In the genomic region with DNA sequence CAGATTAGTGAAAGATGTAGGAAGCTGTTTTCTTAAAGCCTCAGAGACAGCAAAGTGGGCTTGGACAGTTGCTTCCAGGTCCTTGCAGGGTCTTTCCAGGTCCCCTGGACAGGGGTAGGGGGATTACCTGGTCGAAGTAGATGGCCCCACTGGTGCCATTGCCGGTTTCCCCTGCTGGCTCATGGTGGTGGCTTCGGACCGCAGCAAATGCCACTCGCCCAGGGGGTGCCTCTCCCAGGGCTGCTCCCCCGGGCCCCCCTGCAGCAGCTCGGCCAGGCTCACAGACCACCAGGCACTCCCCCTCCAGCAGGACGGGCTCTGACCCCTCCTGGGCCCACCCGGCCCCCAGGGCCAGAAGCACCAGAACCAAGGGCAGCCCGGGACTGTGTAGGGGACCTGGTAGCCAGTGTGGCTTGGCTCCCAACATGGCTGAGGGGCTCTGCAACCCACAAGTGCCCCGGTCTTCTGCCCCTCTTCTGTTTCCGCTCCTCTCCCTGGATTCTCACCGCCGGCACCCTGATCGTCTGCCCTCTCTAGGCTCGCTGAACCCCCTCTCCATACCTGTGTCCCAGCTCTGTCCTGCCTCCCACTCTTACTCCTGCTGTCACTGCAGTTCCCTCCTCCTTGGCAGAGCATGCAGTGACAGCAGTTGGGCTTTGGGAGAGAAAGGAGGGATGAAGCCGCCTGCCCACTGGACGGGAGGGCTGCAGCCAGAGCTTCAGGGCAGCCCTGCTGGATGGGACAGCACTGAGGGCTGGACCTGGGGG, we compare ENCODE assay signal across 8 cellular contexts. TPM values are rescaled to one million over a fixed set of nuclear protein-coding genes. Genes with fewer than 3 reads are reported as not detected.
A peak's percentile ranks its signal among the peaks of the same experiment; 100 is the strongest.
DNase-seq lines count a peak whose midpoint lies in the region; ATAC-seq, FAIRE-seq and TF ChIP-seq lines count a peak whose summit lies in the region.

No MANE protein-coding gene starts in this region.

- WGBS in H1 (ENCODE audit: extremely low coverage in 1 of 2, insufficient coverage in 1 of 2, insufficient read length in 1 of 2, insufficient replicate concordance in 2 of 2, low coverage in 1 of 2, low lambda C conversion rate in 2 of 2, missing lambda C conversion rate in 1 of 2), 2 experiments = 87% methylated on average over 13 of the region's 18 CpGs; no CpG with 5 or more reads in 1 of the 2 experiments

- H2BK5ac ChIP-seq in H1 (ENCODE audit: low read depth, low read length) = no peak overlapping the region

- H3K14ac ChIP-seq in H1 (ENCODE audit: insufficient read length) = no peak overlapping the region

- peaks cover 0 to 34% (median 7%) of the 10 kb centered on the region in 3 donors for H3K36me3 Mint-ChIP-seq in CD8-positive, alpha-beta memory T cell
- H3K36me3 Mint-ChIP-seq in osteocyte (ENCODE audit: unreplicated experiment) = peaks cover 13% of the 10 kb centered on the region

- no peak overlapping the region for H3K4ac ChIP-seq in H1 (replicated peaks; ENCODE audit: insufficient read length, low read depth, low read length)

- no peaks in the 10 kb centered on the region for H3K27me3 ChIP-seq in CD8-positive, alpha-beta memory T cell (ENCODE audit: insufficient read depth, low read length, poor library complexity, severe bottlenecking)
- no peaks in the 10 kb centered on the region for H3K27me3 ChIP-seq in PC-3 (ENCODE audit: low read length)
- H3K27me3 ChIP-seq in H1 (replicated peaks in 1 of 4; ENCODE audit: control insufficient read depth in 3 of 4, extremely low read depth in 1 of 4, insufficient read depth in 3 of 4, low read length in 3 of 4) = peaks cover 0 to 17% (median 1%) of the 10 kb centered on the region in 4 experiments; a peak in 3 of 7 replicates

- no peak overlapping the region for H3K23ac ChIP-seq in H1 (ENCODE audit: insufficient read length)

- H2BK12ac ChIP-seq in H1 (ENCODE audit: low read depth, low read length) = no peak overlapping the region; the same call in 1 of the 2 replicates

- H2AFZ ChIP-seq in PC-3 (ENCODE audit: low read length) (no peak overlapping the region), H1 (ENCODE audit: low read length) (no peak overlapping the region)

- peak overlapping the region; percentile 95 for H3K9ac ChIP-seq in PC-3 (ENCODE audit: low read length)
- no peak overlapping the region for H3K9ac ChIP-seq in H1 (replicated peaks in 1 of 4; ENCODE audit: extremely low read depth in 1 of 4, low read depth in 3 of 4, low read length in 3 of 4)

- no peaks in the 10 kb centered on the region for H3F3A ChIP-seq in PC-3 (ENCODE audit: low read length, unreplicated experiment)

- H4K20me1 ChIP-seq in PC-3 (ENCODE audit: low read length) (no peaks in the 10 kb centered on the region), H1 (replicated peaks in 1 of 2; ENCODE audit: control insufficient read depth in 1 of 2, insufficient read depth in 2 of 2, low read length in 2 of 2) (peaks cover 0 to 3% of the 10 kb centered on the region in 2 experiments)

- H3K79me1 ChIP-seq in H1 (ENCODE audit: low read depth, low read length) = no peaks in the 10 kb centered on the region

- H3K9me3 Mint-ChIP-seq in CD8-positive, alpha-beta memory T cell = no peaks in the 10 kb centered on the region
- H3K9me3 Mint-ChIP-seq in osteocyte (ENCODE audit: unreplicated experiment) = peaks cover 4% of the 10 kb centered on the region

- H4K5ac ChIP-seq in H1 (ENCODE audit: insufficient read length, low read depth, low read length) = no peak overlapping the region

- no peak for FAIRE-seq in H1 (lab: Jason Lieb, UNC)

- peak overlapping the region; percentile 96 for H3K27ac ChIP-seq in CD8-positive, alpha-beta memory T cell (ENCODE audit: low read depth, low read length)
- H3K27ac ChIP-seq in PC-3 (ENCODE audit: low read length) = peak overlapping the region; percentile 85
- no peak overlapping the region for H3K27ac ChIP-seq in H1 (ENCODE audit: low read depth, low read length)

- peak overlapping the region; percentile 84 to 95 (median 89) for H3K4me3 Mint-ChIP-seq in CD8-positive, alpha-beta memory T cell
- H3K4me3 Mint-ChIP-seq in osteocyte (ENCODE audit: unreplicated experiment) = no peak overlapping the region

- peak overlapping the region; percentile 77 to 100 (median 99) for H3K27ac Mint-ChIP-seq in CD8-positive, alpha-beta memory T cell
- peak overlapping the region; percentile 96 for H3K27ac Mint-ChIP-seq in osteocyte (ENCODE audit: unreplicated experiment)

- no peak overlapping the region for H2AK5ac ChIP-seq in H1 (ENCODE audit: low read depth, low read length)

- H2BK15ac ChIP-seq in H1 (ENCODE audit: low read length) = peak overlapping the region; percentile 75; the same call in 1 of the 2 replicates

- no peaks in the 10 kb centered on the region for H3K9me2 ChIP-seq in PC-3 (replicated peaks; ENCODE audit: low read length)

- no peak overlapping the region for H2BK20ac ChIP-seq in H1 (ENCODE audit: low read length)

- no peak overlapping the region for H2BK120ac ChIP-seq in H1 (replicated peaks; ENCODE audit: low read depth, low read length)

- POLR2A ChIA-PET in CD8-positive, alpha-beta memory T cell (lab: Charles Lee) = interaction anchor here (1.5 to 4.4 kb wide), 3 partner anchors 14 to 129 kb away, joined by 5 to 54 read pairs (median 13); partner anchors contain the start of genes CIDEB, DHRS1, NOP9 and SDR39U1
- POLR2A ChIA-PET in PC-3 (lab: Charles Lee; ENCODE audit: unreplicated experiment) = no interaction called here
- POLR2A ChIA-PET in H1 (lab: Charles Lee; ENCODE audit: partially characterized antibody) = interaction anchor here (1.1 to 5.4 kb wide), 10 partner anchors 9 to 95 kb away, joined by 4 to 46 read pairs (median 16); partner anchors contain the start of genes ADCY4, NYNRIN and SDR39U1

- H3K27me3 Mint-ChIP-seq in CD8-positive, alpha-beta memory T cell = no peaks in the 10 kb centered on the region
- no peaks in the 10 kb centered on the region for H3K27me3 Mint-ChIP-seq in osteocyte (ENCODE audit: unreplicated experiment)

- no peak overlapping the region for H4K91ac ChIP-seq in H1 (replicated peaks; ENCODE audit: insufficient read length, low read length)

- no peak for TF ChIP-seq RAD21 in H1 (IDR thresholded peaks at IDR 0.05 in 1 of 2, conservative IDR thresholded peaks at IDR 0.05 in 1 of 2; ENCODE audit: low read depth in 2 of 2, low read length in 2 of 2)

- peaks cover 60% of the 10 kb centered on the region for H3K4me1 ChIP-seq in CD8-positive, alpha-beta memory T cell (ENCODE audit: insufficient read depth, low read length)
- peaks cover 55% of the 10 kb centered on the region for H3K4me1 ChIP-seq in PC-3 (ENCODE audit: insufficient read depth, low read length)
- peaks cover 6 to 21% (median 15%) of the 10 kb centered on the region in 4 experiments for H3K4me1 ChIP-seq in H1 (replicated peaks in 1 of 4; ENCODE audit: control insufficient read depth in 3 of 4, insufficient read depth in 4 of 4, low read length in 3 of 4)

- H3K4me1 Mint-ChIP-seq in CD8-positive, alpha-beta memory T cell = peaks cover 27 to 56% (median 44%) of the 10 kb centered on the region in 3 donors
- peaks cover 43% of the 10 kb centered on the region for H3K4me1 Mint-ChIP-seq in osteocyte (ENCODE audit: unreplicated experiment)

- peaks cover 15% of the 10 kb centered on the region for H3K36me3 ChIP-seq in CD8-positive, alpha-beta memory T cell (ENCODE audit: insufficient read depth, low read length)
- H3K36me3 ChIP-seq in PC-3 (ENCODE audit: low read depth, low read length) (peaks cover 6% of the 10 kb centered on the region), H1 (ENCODE audit: control insufficient read depth in 2 of 4, insufficient read depth in 4 of 4, low read length in 3 of 4) (0 out of 8 replicates have a peak, but pooled peaks cover 0 to 4% (median 0%) of the 10 kb centered on the region in 4 experiments)

- TF ChIP-seq CTCF in PC-3 (conservative IDR thresholded peaks at IDR 0.05; ENCODE audit: low read depth, low read length) = no peak
- no peak for TF ChIP-seq CTCF in H1 (IDR thresholded peaks at IDR 0.05; ENCODE audit: control extremely low read depth in 1 of 3, insufficient read depth in 1 of 3, low read depth in 1 of 3, low read length in 3 of 3)
- TF ChIP-seq CTCF in osteocyte (IDR thresholded peaks at IDR 0.05) = no peak
- no peak for TF ChIP-seq CTCF in omental fat pad (IDR thresholded peaks at IDR 0.05)

- peak overlapping the region; percentile 100 for H3K4me2 ChIP-seq in PC-3 (ENCODE audit: low read length)
- H3K4me2 ChIP-seq in H1 (ENCODE audit: insufficient read depth in 1 of 2, low read depth in 2 of 2, low read length in 2 of 2) = peak overlapping the region; percentile 85 to 89

- peaks cover 22% of the 10 kb centered on the region for H3K79me2 ChIP-seq in PC-3 (ENCODE audit: low read length)
- no peaks in the 10 kb centered on the region for H3K79me2 ChIP-seq in H1 (ENCODE audit: control insufficient read depth in 1 of 2, insufficient read depth in 2 of 2, low read length in 2 of 2)

- H3K18ac ChIP-seq in H1 (ENCODE audit: extremely low read depth, low read length) = peak overlapping the region; percentile 62; the same call in 1 of the 2 replicates

- intact Hi-C loops in PC-3 (cut with micrococcal nuclease) = no loop called here

- no peak overlapping the region for H3K56ac ChIP-seq in H1 (replicated peaks; ENCODE audit: insufficient read length, low read depth, low read length)

- no TSS peak for BruUV-seq in PC-3 (replicated peaks; lab: Mats Ljungman, UMichigan)

- no peak for TF ChIP-seq POLR2A in H1 (IDR thresholded peaks at IDR 0.05; ENCODE audit: control extremely low read depth in 1 of 2, low read depth in 2 of 2, low read length in 2 of 2)

- no peak for ATAC-seq in PC-3
- no peak for ATAC-seq in omental fat pad (ENCODE audit: low FRiP score)
- ATAC-seq in HG03280 (IDR thresholded peaks at IDR 0.05; ENCODE audit: unreplicated experiment) = no peak

- peak overlapping the region; percentile 36 for H4K8ac ChIP-seq in H1 (ENCODE audit: extremely low read depth, insufficient read depth, low read length)

- H3K23me2 ChIP-seq in H1 (ENCODE audit: low read depth, low read length) = peaks cover 5% of the 10 kb centered on the region; the same call in 1 of the 2 replicates

- CTCF ChIA-PET in CD8-positive, alpha-beta memory T cell (lab: Charles Lee) = interaction anchor here (1.2 to 22.1 kb wide), 5 partner anchors 10 to 120 kb away, joined by 3 to 486 read pairs (median 26); partner anchors contain the start of genes ADCY4, CIDEB, LTB4R2 and RIPK3
- CTCF ChIA-PET in PC-3 (lab: Charles Lee) = no interaction called here
- CTCF ChIA-PET in H1 (lab: Charles Lee; ENCODE audit: partially characterized antibody) = interaction anchor here (0.6 to 21.3 kb wide), 9 partner anchors 8 to 396 kb away, joined by 3 to 664 read pairs (median 35); partner anchors contain the start of genes ADCY4, NFATC4 and RIPK3

- H3K9me3 ChIP-seq in CD8-positive, alpha-beta memory T cell (ENCODE audit: low read length) = no peaks in the 10 kb centered on the region
- no peaks in the 10 kb centered on the region for H3K9me3 ChIP-seq in PC-3 (ENCODE audit: low read length)
- no peaks in the 10 kb centered on the region for H3K9me3 ChIP-seq in H1 (ENCODE audit: insufficient read depth in 2 of 2, low read depth in 1 of 2, low read length in 1 of 2)

- TF ChIP-seq EP300 in H1 (IDR thresholded peaks at IDR 0.05; ENCODE audit: borderline replicate concordance in 1 of 2, low read depth in 2 of 2, low read length in 2 of 2) = no peak

- no peak for DNase-seq in CD8-positive, alpha-beta memory T cell
- DNase-seq in PC-3 = no peak
- no peak for DNase-seq in H1 (ENCODE audit: low read depth in 1 of 2, low spot score in 2 of 2)
- no peak for DNase-seq in osteocyte (ENCODE audit: extremely low spot score, unreplicated experiment)
- no peak for DNase-seq in omental fat pad (ENCODE audit: low spot score)
- no peak for DNase-seq in effector CD8-positive, alpha-beta T cell (lab: John Stamatoyannopoulos, UW)
- no peak for DNase-seq in NCI-H345 treated with DMSO at 0.1 percent for 48 hours (lab: John Stamatoyannopoulos, UW; ENCODE audit: unreplicated experiment)

- H3K4me3 ChIP-seq in CD8-positive, alpha-beta memory T cell (ENCODE audit: low read length) = peak overlapping the region; percentile 68
- peak overlapping the region; percentile 98 for H3K4me3 ChIP-seq in PC-3 (ENCODE audit: low read length)
- peak overlapping the region in 2 of 4 experiments; percentile 75 to 76; a peak in 4 of 8 replicates for H3K4me3 ChIP-seq in H1 (ENCODE audit: extremely low read depth in 1 of 4, insufficient read depth in 2 of 4, low read depth in 3 of 4, low read length in 4 of 4)

RNA-seq across cellular contexts. Expression of gene CBLN3, which starts 0.7 kb away (rescaled TPM):
- total RNA-seq in CD8-positive, alpha-beta memory T cell = 1 to 10 TPM; 7.4 to 7.7 TPM
- polyA plus RNA-seq in CD8-positive, alpha-beta memory T cell = not detected
- total RNA-seq in PC-3 (2014; rRNA removed) (2.9 and 3.4 TPM in 2 replicates), osteocyte (5.5 and 6.1 TPM in 2 replicates), omental fat pad (1 to 10 TPM; 1.2 to 4.4 (median 2.8) TPM)
- 0.52 and 0.54 TPM in 2 replicates for total RNA-seq in H1 (2021; fragmentation: NEBNext Ultra II Directional; extraction: Animal tissue kit (Norgen Biotek cat#: 25700))
- 0.72 and 1.00 TPM in 2 replicates for polyA plus RNA-seq in H1 (2011; rRNA removed)
- 0.65 TPM for polyA plus RNA-seq in H1 (2011; cell fraction: cytosol; rRNA removed)
- 1.7 TPM for polyA plus RNA-seq in H1 (2011; cell fraction: nucleus; rRNA removed)
- polyA plus RNA-seq in H1 (2012, experiment 1 of 2) = 0.37 to 1.00 TPM (median 0.83 TPM) in 4 replicates
- polyA plus RNA-seq in H1 (2012, experiment 2 of 2) = 0.43 TPM
- polyA plus RNA-seq in H1 (2013, experiment 1 of 2) = 0.57 TPM
- 0.53 TPM for polyA plus RNA-seq in H1 (2013, experiment 2 of 2)
- polyA minus RNA-seq in H1 (2011; rRNA and poly(A)+ RNA removed) = 0.12 and 0.57 TPM in 2 replicates
- not detected for polyA minus RNA-seq in H1 (2011; cell fraction: cytosol; rRNA and poly(A)+ RNA removed)
- 1.2 TPM for polyA minus RNA-seq in H1 (2011; cell fraction: nucleus; rRNA and poly(A)+ RNA removed)

RNA-seq across cellular contexts. Expression of gene KHNYN, which starts 0.9 kb away (rescaled TPM):
- total RNA-seq in CD8-positive, alpha-beta memory T cell = 10 to 100 TPM; 68.8 to 72.3 TPM
- 21.1 TPM for polyA plus RNA-seq in CD8-positive, alpha-beta memory T cell
- total RNA-seq in PC-3 (2014; rRNA removed) (50.9 and 51.6 TPM in 2 replicates), osteocyte (59.9 and 60.9 TPM in 2 replicates), omental fat pad (10 to 100 TPM; 32.1 to 77.1 (median 43.5) TPM)
- 22.1 and 22.3 TPM in 2 replicates for total RNA-seq in H1 (2021; fragmentation: NEBNext Ultra II Directional; extraction: Animal tissue kit (Norgen Biotek cat#: 25700))
- polyA plus RNA-seq in H1 (2011; rRNA removed) = 7.6 and 9.2 TPM in 2 replicates
- 10.0 TPM for polyA plus RNA-seq in H1 (2011; cell fraction: cytosol; rRNA removed)
- 18.3 TPM for polyA plus RNA-seq in H1 (2011; cell fraction: nucleus; rRNA removed)
- 14.2 to 18.4 TPM (median 16.7 TPM) in 4 replicates for polyA plus RNA-seq in H1 (2012, experiment 1 of 2)
- 6.4 TPM for polyA plus RNA-seq in H1 (2012, experiment 2 of 2)
- 8.0 TPM for polyA plus RNA-seq in H1 (2013, experiment 1 of 2)
- polyA plus RNA-seq in H1 (2013, experiment 2 of 2) = 8.6 TPM
- polyA minus RNA-seq in H1 (2011; rRNA and poly(A)+ RNA removed) = 17.7 and 19.0 TPM in 2 replicates
- polyA minus RNA-seq in H1 (2011; cell fraction: cytosol; rRNA and poly(A)+ RNA removed) = 10.9 TPM
- 23.2 TPM for polyA minus RNA-seq in H1 (2011; cell fraction: nucleus; rRNA and poly(A)+ RNA removed)

RNA-seq across cellular contexts. Expression of gene SDR39U1, which starts 13.8 kb away (rescaled TPM):
- total RNA-seq in CD8-positive, alpha-beta memory T cell = 10 to 100 TPM; 58.1 to 59.6 TPM
- 67.7 TPM for polyA plus RNA-seq in CD8-positive, alpha-beta memory T cell
- total RNA-seq in PC-3 (2014; rRNA removed) = 24.7 and 29.8 TPM in 2 replicates
- 45.2 and 46.7 TPM in 2 replicates for total RNA-seq in H1 (2021; fragmentation: NEBNext Ultra II Directional; extraction: Animal tissue kit (Norgen Biotek cat#: 25700))
- polyA plus RNA-seq in H1 (2011; rRNA removed) = 98.8 and 104 TPM in 2 replicates
- polyA plus RNA-seq in H1 (2011; cell fraction: cytosol; rRNA removed) = 84.0 TPM
- polyA plus RNA-seq in H1 (2011; cell fraction: nucleus; rRNA removed) = 132 TPM
- polyA plus RNA-seq in H1 (2012, experiment 1 of 2) = 42.7 to 63.6 TPM (median 60.1 TPM) in 4 replicates
- 60.9 TPM for polyA plus RNA-seq in H1 (2012, experiment 2 of 2)
- polyA plus RNA-seq in H1 (2013, experiment 1 of 2) = 42.5 TPM
- polyA plus RNA-seq in H1 (2013, experiment 2 of 2) = 37.4 TPM
- 18.7 and 22.0 TPM in 2 replicates for polyA minus RNA-seq in H1 (2011; rRNA and poly(A)+ RNA removed)
- 14.5 TPM for polyA minus RNA-seq in H1 (2011; cell fraction: cytosol; rRNA and poly(A)+ RNA removed)
- 35.0 TPM for polyA minus RNA-seq in H1 (2011; cell fraction: nucleus; rRNA and poly(A)+ RNA removed)
- 53.9 and 54.6 TPM in 2 replicates for total RNA-seq in osteocyte
- 10 to 100 TPM; 28.4 to 35.9 (median 31.8) TPM for total RNA-seq in omental fat pad

RNA-seq across cellular contexts. Expression of gene NYNRIN, which starts 30.0 kb away (rescaled TPM):
- under 1 TPM; 0.02 to 0.04 TPM for total RNA-seq in CD8-positive, alpha-beta memory T cell
- not detected for polyA plus RNA-seq in CD8-positive, alpha-beta memory T cell
- total RNA-seq in PC-3 (2014; rRNA removed) (2.7 and 3.1 TPM in 2 replicates), osteocyte (39.6 and 40.2 TPM in 2 replicates), omental fat pad (10 to 100 TPM in 3 of 4 donors, 1 to 10 TPM in 1; 4.6 to 24.9 (median 13.0) TPM)
- total RNA-seq in H1 (2021; fragmentation: NEBNext Ultra II Directional; extraction: Animal tissue kit (Norgen Biotek cat#: 25700)) = 18.3 and 19.6 TPM in 2 replicates
- 15.2 and 18.4 TPM in 2 replicates for polyA plus RNA-seq in H1 (2011; rRNA removed)
- 10.5 TPM for polyA plus RNA-seq in H1 (2011; cell fraction: cytosol; rRNA removed)
- 27.2 TPM for polyA plus RNA-seq in H1 (2011; cell fraction: nucleus; rRNA removed)
- 11.9 to 18.8 TPM (median 15.4 TPM) in 4 replicates for polyA plus RNA-seq in H1 (2012, experiment 1 of 2)
- 15.0 TPM for polyA plus RNA-seq in H1 (2012, experiment 2 of 2)
- 9.0 TPM for polyA plus RNA-seq in H1 (2013, experiment 1 of 2)
- 8.4 TPM for polyA plus RNA-seq in H1 (2013, experiment 2 of 2)
- polyA minus RNA-seq in H1 (2011; rRNA and poly(A)+ RNA removed) = 24.2 and 26.3 TPM in 2 replicates
- 16.6 TPM for polyA minus RNA-seq in H1 (2011; cell fraction: cytosol; rRNA and poly(A)+ RNA removed)
- polyA minus RNA-seq in H1 (2011; cell fraction: nucleus; rRNA and poly(A)+ RNA removed) = 18.8 TPM
